24 cellular contexts compared by ENCODE assay signal in the genomic region with DNA sequence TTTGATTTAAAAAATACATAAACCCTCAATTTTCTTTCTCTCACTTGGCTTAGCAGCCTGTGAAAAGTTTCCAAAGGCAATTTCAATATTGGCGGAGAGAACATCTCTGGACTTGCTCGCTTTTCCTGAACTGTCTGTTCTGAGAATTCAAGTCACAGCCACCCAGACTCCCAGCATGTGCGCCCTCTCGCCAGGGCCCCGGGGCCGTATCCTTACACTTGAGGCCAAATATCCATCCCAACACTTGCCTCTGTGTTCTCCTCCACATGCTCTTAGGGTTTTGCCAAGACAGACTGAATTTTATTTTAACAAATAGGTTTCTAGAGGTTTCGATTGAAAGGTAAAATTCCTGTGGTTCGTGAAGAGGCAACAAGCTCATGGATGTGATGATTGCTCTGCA.
"Had no signal": no experiment of that assay in that cellular context is flagged by ENCODE, and none has a peak within 500 bp of the region (broad histone marks: within the 10 kb centered on the region; RNA-seq: fewer than 3 reads in every experiment).

No MANE protein-coding gene starts in this region.

- ATAC-seq: activated CD8-positive, alpha-beta T cell treated with anti-CD3 and anti-CD28 coated beads for 36 hours had no signal

- H3K9me2 ChIP-seq: SK-N-SH had no signal

- H3K36me3 Mint-ChIP-seq: activated naive CD4-positive, alpha-beta T cell treated with anti-CD3 and anti-CD28 coated beads, Interleukin-2, amount 50 U/mL, for 24 hours had no signal

- H3K4me1 Mint-ChIP-seq: activated naive CD4-positive, alpha-beta T cell treated with anti-CD3 and anti-CD28 coated beads, Interleukin-2, amount 50 U/mL, for 24 hours had no signal

- H3K4me3 Mint-ChIP-seq: activated CD8-positive, alpha-beta T cell treated with anti-CD3 and anti-CD28 coated beads for 36 hours; activated naive CD4-positive, alpha-beta T cell treated with anti-CD3 and anti-CD28 coated beads, Interleukin-2, amount 50 U/mL, for 24 hours; activated T-cell treated with anti-CD3 and anti-CD28 coated beads, Interleukin-2, amount 50 U/mL, for 24 hours; activated T-helper 1 cell treated with anti-CD3 and anti-CD28 coated beads, Interleukin-12 subunit alpha, Interleukin-12 subunit beta, Interleukin-2, Interleukin-4 antibody, amounts not matched to agents 30 ng/mL and 10 ng/mL and 1 ng/mL, durations not matched to agents 14 hours and 24 hours and 36 hours had no signal

- H3K27me3 ChIP-seq: Peyer's patch, SJCRH30 had no signal

- H3K9ac ChIP-seq: SK-N-SH had no signal

- H3K9me3 Mint-ChIP-seq: activated CD8-positive, alpha-beta T cell treated with anti-CD3 and anti-CD28 coated beads for 36 hours; activated naive CD4-positive, alpha-beta T cell treated with anti-CD3 and anti-CD28 coated beads, Interleukin-2, amount 50 U/mL, for 24 hours; activated T-cell treated with anti-CD3 and anti-CD28 coated beads, Interleukin-2, amount 50 U/mL, for 24 hours; activated T-helper 1 cell treated with anti-CD3 and anti-CD28 coated beads, Interleukin-12 subunit alpha, Interleukin-12 subunit beta, Interleukin-2, Interleukin-4 antibody, amounts not matched to agents 30 ng/mL and 10 ng/mL and 1 ng/mL, durations not matched to agents 14 hours and 24 hours and 36 hours had no signal

- H3K36me3 ChIP-seq: breast epithelium, Peyer's patch, SJCRH30 had no signal

- H3K4me3 ChIP-seq: breast epithelium, Peyer's patch, SJCRH30 had no signal

- H3K4me1 ChIP-seq: breast epithelium, Peyer's patch, SJCRH30 had no signal

- H3K9me3 ChIP-seq: breast epithelium, Peyer's patch, SJCRH30, SK-N-SH had no signal

- H3K4me2 ChIP-seq: SK-N-SH had no signal

- H3K27ac ChIP-seq: breast epithelium, Peyer's patch, RWPE1, SJCRH30, VCaP had no signal

- DNase-seq: activated CD4-positive, alpha-beta T cell treated with anti-CD3 and anti-CD28 coated beads for 4 hours; activated CD8-positive, alpha-beta T cell treated with anti-CD3 and anti-CD28 coated beads for 36 hours; activated effector memory CD4-positive, alpha-beta T cell treated with Interleukin-2 at 50 U/mL for 16 hours; activated naive CD4-positive, alpha-beta T cell; activated T-cell treated with anti-CD3 and anti-CD28 coated beads, Interleukin-2, amount 50 U/mL, for 24 hours; aorta; caudate nucleus; NCI-H1048; NCI-H146; NCI-H187 treated with DMSO at 0.1 percent for 48 hours; NCI-H2081 treated with DMSO at 0.1 percent for 48 hours; NCI-H446; NCI-H524; NK-92 treated with Interleukin-12 subunit alpha and Interleukin-12 subunit beta, amount 100 ng/mL, for 24 hours; Peyer's patch; Right ventricle myocardium superior; SJCRH30; SK-N-SH; T-helper 1 cell had no signal

- H3K27ac Mint-ChIP-seq: activated CD8-positive, alpha-beta T cell treated with anti-CD3 and anti-CD28 coated beads for 36 hours; activated naive CD4-positive, alpha-beta T cell treated with anti-CD3 and anti-CD28 coated beads, Interleukin-2, amount 50 U/mL, for 24 hours; activated T-cell treated with anti-CD3 and anti-CD28 coated beads, Interleukin-2, amount 50 U/mL, for 24 hours; activated T-helper 1 cell treated with anti-CD3 and anti-CD28 coated beads, Interleukin-12 subunit alpha, Interleukin-12 subunit beta, Interleukin-2, Interleukin-4 antibody, amounts not matched to agents 30 ng/mL and 10 ng/mL and 1 ng/mL, durations not matched to agents 14 hours and 24 hours and 36 hours had no signal
